In the genomic region with DNA sequence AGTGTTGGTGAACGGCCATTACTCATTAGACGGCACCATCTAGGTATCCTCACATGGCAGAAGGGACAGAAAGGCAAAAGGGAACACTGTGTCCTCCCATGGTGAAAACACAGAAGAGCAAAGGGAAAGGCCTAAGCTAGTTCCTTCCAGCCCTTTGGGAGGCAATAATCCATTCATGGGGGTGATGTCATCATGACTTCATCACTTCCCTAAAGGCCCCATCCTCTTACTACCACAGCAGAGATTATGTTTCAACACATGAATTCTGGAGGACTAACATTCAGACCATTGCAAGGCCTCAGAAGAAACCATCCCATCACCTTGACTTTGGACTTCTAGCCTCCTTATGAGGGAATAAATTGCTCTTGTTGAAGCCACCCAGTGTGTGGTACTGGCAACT, we compare ENCODE assay signal across 1 cellular context.
TF ChIP-seq lines count a peak whose summit lies in the region.

No MANE protein-coding gene starts in this region.

TF ChIP-seq in IMR-90, 13 proteins besides CTCF, POLR2A, EP300 and RAD21:
- no peak for TF ChIP-seq RFX5 (IDR thresholded peaks at IDR 0.05; ENCODE audit: low read depth, low read length)
- TF ChIP-seq, protein P1, sequence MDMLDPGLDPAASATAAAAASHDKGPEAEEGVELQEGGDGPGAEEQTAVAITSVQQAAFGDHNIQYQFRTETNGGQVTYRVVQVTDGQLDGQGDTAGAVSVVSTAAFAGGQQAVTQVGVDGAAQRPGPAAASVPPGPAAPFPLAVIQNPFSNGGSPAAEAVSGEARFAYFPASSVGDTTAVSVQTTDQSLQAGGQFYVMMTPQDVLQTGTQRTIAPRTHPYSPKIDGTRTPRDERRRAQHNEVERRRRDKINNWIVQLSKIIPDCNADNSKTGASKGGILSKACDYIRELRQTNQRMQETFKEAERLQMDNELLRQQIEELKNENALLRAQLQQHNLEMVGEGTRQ (IDR thresholded peaks at IDR 0.05; ENCODE audit: low read depth, low read length): no peak
- TF ChIP-seq CHD1 (IDR thresholded peaks at IDR 0.05; ENCODE audit: low read depth, low read length): no peak
- TF ChIP-seq MXI1 (IDR thresholded peaks at IDR 0.05; ENCODE audit: borderline replicate concordance, low read depth, low read length): no peak
